ENCODE assay signal across 10 cellular contexts in genomic region chr5:10699281-10699874, GRCh38.
A peak's percentile ranks its signal among the peaks of the same experiment; 100 is the strongest.
DNase-seq lines count a peak whose midpoint lies in the region; ATAC-seq lines count a peak whose summit lies in the region.
"Had no signal": no experiment of that assay in that cellular context is flagged by ENCODE, and none has a peak within 500 bp of the region (broad histone marks: within the 10 kb centered on the region; RNA-seq: fewer than 3 reads in every experiment).

No MANE protein-coding gene starts in this region.

- DNase-seq in trophoblast cell (peak in 1 of 2 donors; percentile 21), NCI-H146 treated with DMSO at 0.1 percent for 48 hours (lab: John Stamatoyannopoulos, UW; ENCODE audit: unreplicated experiment) (no peak), epidermal melanocyte (ENCODE audit: insufficient read length, low spot score) (no peak), NCI-H748 treated with DMSO at 0.1 percent for 48 hours (lab: John Stamatoyannopoulos, UW) (no peak), retina (no peak)
- DNase-seq: nephron progenitor cell had no signal

- H4K91ac ChIP-seq in trophoblast cell (ENCODE audit: low read depth, low read length): no peak overlapping the region

- H2BK12ac ChIP-seq in trophoblast cell (ENCODE audit: low read length): no peak overlapping the region

- no peak overlapping the region for H3K4me2 ChIP-seq in trophoblast cell (ENCODE audit: low read length)
- H3K4me2 ChIP-seq: hepatocyte had no signal

- peaks cover 49 to 61% of the 10 kb centered on the region in 2 experiments for H3K4me1 ChIP-seq in trophoblast cell (ENCODE audit: control insufficient read depth in 1 of 2, insufficient read depth in 2 of 2, low read length in 2 of 2)

- no peak overlapping the region for H2AK5ac ChIP-seq in trophoblast cell (ENCODE audit: low read length)

- peak overlapping the region; percentile 8 for H2BK120ac ChIP-seq in trophoblast cell (ENCODE audit: insufficient read depth, low read length, poor library complexity)

- H3K79me1 ChIP-seq in trophoblast cell (ENCODE audit: low read length): peaks cover 35% of the 10 kb centered on the region

- no peak overlapping the region for H3K23ac ChIP-seq in trophoblast cell (ENCODE audit: low read length)

- no peaks in the 10 kb centered on the region for H3K27me3 ChIP-seq in trophoblast cell (ENCODE audit: insufficient read depth, low read length)
- H3K27me3 ChIP-seq: hepatocyte had no signal

- H3K18ac ChIP-seq in trophoblast cell (ENCODE audit: low read length): no peak overlapping the region

- H3K9me3 ChIP-seq in KOPT-K1 (ENCODE audit: insufficient read depth, low read length, poor library complexity, severe bottlenecking): no peaks in the 10 kb centered on the region
- H3K9me3 ChIP-seq in trophoblast cell (ENCODE audit: insufficient read depth, low read depth, low read length): no peaks in the 10 kb centered on the region

- H2AFZ ChIP-seq in trophoblast cell (ENCODE audit: insufficient read depth, low read length, poor library complexity): no peak overlapping the region
- H2AFZ ChIP-seq: hepatocyte had no signal

- no peak overlapping the region for H2BK5ac ChIP-seq in trophoblast cell (ENCODE audit: low read depth, low read length, poor library complexity)

- no peak overlapping the region for H4K8ac ChIP-seq in trophoblast cell (ENCODE audit: low read depth, low read length)

- no peak overlapping the region for H3K14ac ChIP-seq in trophoblast cell (ENCODE audit: low read length)

- ATAC-seq in GM19035 (IDR thresholded peaks at IDR 0.05; ENCODE audit: unreplicated experiment) (peak; percentile 43), HG02759 (IDR thresholded peaks at IDR 0.05; ENCODE audit: unreplicated experiment) (peak; percentile 39)

- H3K4ac ChIP-seq in trophoblast cell (ENCODE audit: low read depth, low read length): no peak overlapping the region

- H3K36me3 ChIP-seq in KOPT-K1 (ENCODE audit: insufficient read depth, low read length) (peaks cover 3% of the 10 kb centered on the region; the same call in 1 of the 2 replicates), trophoblast cell (ENCODE audit: control insufficient read depth in 1 of 2, insufficient read depth in 2 of 2, low read length in 2 of 2) (peaks cover 2 to 3% of the 10 kb centered on the region in 2 experiments)

- H3K4me3 ChIP-seq in trophoblast cell (ENCODE audit: low read depth, low read length): no peak overlapping the region
- H3K4me3 ChIP-seq: hepatocyte had no signal

- H4K12ac ChIP-seq in trophoblast cell (ENCODE audit: low read depth, low read length): no peak overlapping the region

- WGBS in trophoblast cell (ENCODE audit: extremely low coverage, insufficient coverage, insufficient read length): no CpG with 5 or more reads among the region's 5 CpGs

- H3K9ac ChIP-seq in trophoblast cell (ENCODE audit: low read length): no peak overlapping the region

- H3K79me2 ChIP-seq in trophoblast cell (ENCODE audit: control insufficient read depth, insufficient read depth, low read length, poor library complexity): peaks cover 2% of the 10 kb centered on the region

- H3K27ac ChIP-seq in KOPT-K1 (ENCODE audit: low read depth, low read length, poor library complexity, severe bottlenecking) (peak overlapping the region; percentile 29), trophoblast cell (ENCODE audit: low read depth, low read length) (peak overlapping the region; percentile 70)
- H3K27ac ChIP-seq: hepatocyte had no signal
